3 cellular contexts compared by ENCODE assay signal in genomic region chr4:3709846-3710441, GRCh38.
TF ChIP-seq lines count a peak whose summit lies in the region.

No MANE protein-coding gene starts in this region.

TF ChIP-seq in K562, 482 proteins besides CTCF, POLR2A, EP300 and RAD21:
- TF ChIP-seq ZNF695 (CRISPR knock-in tag; IDR thresholded peaks at IDR 0.05) = no peak
- TF ChIP-seq KDM1A (IDR thresholded peaks at IDR 0.05) = no peak
- TF ChIP-seq SMARCB1 (IDR thresholded peaks at IDR 0.05; ENCODE audit: insufficient read length, low read depth) = no peak
- TF ChIP-seq RBM25 (IDR thresholded peaks at IDR 0.05; ENCODE audit: low read depth, low read length, severe bottlenecking) = no peak
- no peak for TF ChIP-seq ZNF764 (CRISPR knock-in tag; IDR thresholded peaks at IDR 0.05; ENCODE audit: low read depth)
- no peak for TF ChIP-seq ETS2 (tag; IDR thresholded peaks at IDR 0.05; ENCODE audit: borderline replicate concordance, poor library complexity, severe bottlenecking)
- no peak for TF ChIP-seq ZNF165 (CRISPR knock-in tag; IDR thresholded peaks at IDR 0.05; ENCODE audit: borderline replicate concordance)
- no peak for TF ChIP-seq ZNF133 (CRISPR knock-in tag; IDR thresholded peaks at IDR 0.05)
- TF ChIP-seq ZNF253 (CRISPR knock-in tag; conservative IDR thresholded peaks at IDR 0.05) = no peak
- no peak for TF ChIP-seq TFE3 (CRISPR knock-in tag; IDR thresholded peaks at IDR 0.05)

TF ChIP-seq in liver, 16 proteins besides CTCF, POLR2A, EP300 and RAD21:
- no peak for TF ChIP-seq JUND (IDR thresholded peaks at IDR 0.05)
- TF ChIP-seq NR2F2 (IDR thresholded peaks at IDR 0.05) = peak; percentile 20
- TF ChIP-seq HNF4A (conservative IDR thresholded peaks at IDR 0.05) = peak in 1 of 2 donors; percentile 47
TF ChIP-seq in liver: peak in this region for 2.

TF ChIP-seq in HEK293T, 16 proteins besides CTCF, POLR2A, EP300 and RAD21:
- TF ChIP-seq ELF4 (IDR thresholded peaks at IDR 0.05) (no peak), TARDBP (IDR thresholded peaks at IDR 0.05) (no peak), BHLHE40 (IDR thresholded peaks at IDR 0.05; ENCODE audit: borderline replicate concordance) (no peak), ARNT (IDR thresholded peaks at IDR 0.05) (no peak), SP1 (IDR thresholded peaks at IDR 0.05) (no peak), HDGF (IDR thresholded peaks at IDR 0.05; ENCODE audit: borderline replicate concordance) (no peak), CTBP1 (IDR thresholded peaks at IDR 0.05; ENCODE audit: borderline replicate concordance) (no peak), LEF1 (IDR thresholded peaks at IDR 0.05; ENCODE audit: borderline replicate concordance) (no peak), FOXK2 (IDR thresholded peaks at IDR 0.05) (no peak)
